Comparison of ENCODE assay signal across 1 cellular context in the genomic region with DNA sequence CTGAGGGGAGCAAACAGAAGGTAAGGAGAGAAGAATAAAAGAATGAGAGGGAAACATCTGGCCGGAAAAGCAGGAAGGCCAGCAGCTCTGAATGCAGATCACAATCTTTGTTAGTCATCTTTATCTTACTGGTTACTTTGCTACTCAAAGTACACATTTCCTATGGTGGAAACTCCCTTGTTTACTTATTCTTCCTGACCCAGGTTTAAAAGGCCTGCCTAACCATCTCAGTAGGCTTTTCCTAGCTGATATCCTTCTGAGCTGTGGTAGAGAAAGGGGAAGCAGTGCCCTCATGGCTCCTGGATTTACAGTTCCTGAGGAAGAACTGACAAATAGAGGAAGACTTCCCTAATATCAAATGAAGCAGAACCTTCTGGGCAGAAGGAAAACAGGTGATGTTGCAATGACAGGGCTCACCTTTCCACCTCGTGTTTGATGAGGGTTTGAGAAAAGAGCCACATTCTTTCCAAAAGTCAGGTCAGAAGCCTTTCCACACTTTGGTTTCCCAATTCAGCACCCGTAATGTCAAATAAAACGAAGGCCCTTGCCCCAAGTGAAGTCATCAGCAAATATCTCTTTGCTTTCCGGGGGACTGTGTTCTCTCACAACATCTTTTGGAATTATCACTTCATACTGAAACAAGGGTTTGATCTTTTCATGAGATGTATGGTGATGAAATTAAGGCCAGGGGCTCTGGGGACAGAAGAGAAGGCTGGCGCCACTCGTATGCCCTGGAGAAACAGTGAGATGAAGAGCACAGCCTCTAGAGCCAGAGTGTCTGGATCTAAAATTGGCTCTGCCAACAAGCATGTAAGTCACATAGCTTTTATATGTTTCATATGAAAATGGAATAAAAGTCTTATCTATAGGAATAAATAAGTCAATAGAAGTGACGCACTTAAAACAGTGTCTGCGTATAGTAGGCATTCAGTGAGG.
TF ChIP-seq lines count a peak whose summit lies in the region.

No MANE protein-coding gene starts in this region.

TF ChIP-seq in HepG2, 621 proteins besides CTCF, POLR2A, EP300 and RAD21 (continued from another document and continues in another):
- TF ChIP-seq, protein P1, sequence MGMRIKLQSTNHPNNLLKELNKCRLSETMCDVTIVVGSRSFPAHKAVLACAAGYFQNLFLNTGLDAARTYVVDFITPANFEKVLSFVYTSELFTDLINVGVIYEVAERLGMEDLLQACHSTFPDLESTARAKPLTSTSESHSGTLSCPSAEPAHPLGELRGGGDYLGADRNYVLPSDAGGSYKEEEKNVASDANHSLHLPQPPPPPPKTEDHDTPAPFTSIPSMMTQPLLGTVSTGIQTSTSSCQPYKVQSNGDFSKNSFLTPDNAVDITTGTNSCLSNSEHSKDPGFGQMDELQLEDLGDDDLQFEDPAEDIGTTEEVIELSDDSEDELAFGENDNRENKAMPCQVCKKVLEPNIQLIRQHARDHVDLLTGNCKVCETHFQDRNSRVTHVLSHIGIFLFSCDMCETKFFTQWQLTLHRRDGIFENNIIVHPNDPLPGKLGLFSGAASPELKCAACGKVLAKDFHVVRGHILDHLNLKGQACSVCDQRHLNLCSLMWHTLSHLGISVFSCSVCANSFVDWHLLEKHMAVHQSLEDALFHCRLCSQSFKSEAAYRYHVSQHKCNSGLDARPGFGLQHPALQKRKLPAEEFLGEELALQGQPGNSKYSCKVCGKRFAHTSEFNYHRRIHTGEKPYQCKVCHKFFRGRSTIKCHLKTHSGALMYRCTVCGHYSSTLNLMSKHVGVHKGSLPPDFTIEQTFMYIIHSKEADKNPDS (CRISPR knock-in tag; IDR thresholded peaks at IDR 0.05): no peak; the same call in 1 of the 2 replicates
- TF ChIP-seq ARID2 (CRISPR knock-in tag; IDR thresholded peaks at IDR 0.05; ENCODE audit: borderline replicate concordance) (no peak), ZMAT3 (CRISPR knock-in tag; conservative IDR thresholded peaks at IDR 0.05) (0 out of 2 replicates have a peak, but pooled peaks have one; percentile 78), ARHGAP35 (CRISPR knock-in tag; IDR thresholded peaks at IDR 0.05; ENCODE audit: borderline replicate concordance) (no peak; the same call in 1 of the 2 replicates), MBD4 (IDR thresholded peaks at IDR 0.05; ENCODE audit: borderline replicate concordance, low read length) (peak; percentile 68; the same call in 1 of the 2 replicates), SP1 (IDR thresholded peaks at IDR 0.05) (no peak), SP1 (CRISPR knock-in tag; IDR thresholded peaks at IDR 0.05) (no peak), ZNF343 (CRISPR knock-in tag; IDR thresholded peaks at IDR 0.05) (peak; percentile 28; the same call in 1 of the 2 replicates), BRD4 (CRISPR knock-in tag; IDR thresholded peaks at IDR 0.05) (peak; percentile 76; the same call in 1 of the 2 replicates), RCOR2 (CRISPR knock-in tag; IDR thresholded peaks at IDR 0.05) (peak; percentile 96), HCFC1 (IDR thresholded peaks at IDR 0.05; ENCODE audit: low read depth, low read length) (no peak), HIVEP1 (CRISPR knock-in tag; IDR thresholded peaks at IDR 0.05) (no peak; the same call in 1 of the 2 replicates), PHF5A (CRISPR knock-in tag; IDR thresholded peaks at IDR 0.05; ENCODE audit: low read depth, unreplicated experiment) (peak; percentile 22), KLF12 (CRISPR knock-in tag; IDR thresholded peaks at IDR 0.05; ENCODE audit: borderline replicate concordance) (no peak), ONECUT2 (CRISPR knock-in tag; IDR thresholded peaks at IDR 0.05) (no peak; the same call in 1 of the 2 replicates), ELF3 (CRISPR knock-in tag; IDR thresholded peaks at IDR 0.05) (peak; percentile 95), MLLT10 (CRISPR knock-in tag; IDR thresholded peaks at IDR 0.05) (no peak), ZNF124 (CRISPR knock-in tag; IDR thresholded peaks at IDR 0.05) (peak; percentile 87; the same call in 1 of the 2 replicates), ZNF878 (CRISPR knock-in tag; IDR thresholded peaks at IDR 0.05) (peak; percentile 58; the same call in 1 of the 2 replicates), KAT8 (CRISPR knock-in tag; IDR thresholded peaks at IDR 0.05) (peak; percentile 88), ZNF143 (CRISPR knock-in tag; IDR thresholded peaks at IDR 0.05) (peak; percentile 60), ZNF543 (CRISPR knock-in tag; IDR thresholded peaks at IDR 0.05) (peak; percentile 80), CC2D1A (CRISPR knock-in tag; IDR thresholded peaks at IDR 0.05) (no peak), TARDBP (CRISPR knock-in tag; IDR thresholded peaks at IDR 0.05) (peak; percentile 91), KAT2B (IDR thresholded peaks at IDR 0.05; ENCODE audit: borderline replicate concordance, low read depth, low read length) (no peak), ZNF292 (CRISPR knock-in tag; IDR thresholded peaks at IDR 0.05; ENCODE audit: borderline replicate concordance, low read depth) (0 out of 2 replicates have a peak, but pooled peaks have one; percentile 27), FOSL1 (CRISPR knock-in tag; IDR thresholded peaks at IDR 0.05; ENCODE audit: borderline replicate concordance) (peak; percentile 36; the same call in 1 of the 2 replicates)
- TF ChIP-seq, protein P2, sequence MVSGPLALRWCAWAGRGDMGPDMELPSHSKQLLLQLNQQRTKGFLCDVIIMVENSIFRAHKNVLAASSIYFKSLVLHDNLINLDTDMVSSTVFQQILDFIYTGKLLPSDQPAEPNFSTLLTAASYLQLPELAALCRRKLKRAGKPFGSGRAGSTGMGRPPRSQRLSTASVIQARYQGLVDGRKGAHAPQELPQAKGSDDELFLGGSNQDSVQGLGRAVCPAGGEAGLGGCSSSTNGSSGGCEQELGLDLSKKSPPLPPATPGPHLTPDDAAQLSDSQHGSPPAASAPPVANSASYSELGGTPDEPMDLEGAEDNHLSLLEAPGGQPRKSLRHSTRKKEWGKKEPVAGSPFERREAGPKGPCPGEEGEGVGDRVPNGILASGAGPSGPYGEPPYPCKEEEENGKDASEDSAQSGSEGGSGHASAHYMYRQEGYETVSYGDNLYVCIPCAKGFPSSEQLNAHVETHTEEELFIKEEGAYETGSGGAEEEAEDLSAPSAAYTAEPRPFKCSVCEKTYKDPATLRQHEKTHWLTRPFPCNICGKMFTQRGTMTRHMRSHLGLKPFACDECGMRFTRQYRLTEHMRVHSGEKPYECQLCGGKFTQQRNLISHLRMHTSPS (CRISPR knock-in tag; IDR thresholded peaks at IDR 0.05; ENCODE audit: low read depth): no peak
- TF ChIP-seq, protein P3, sequence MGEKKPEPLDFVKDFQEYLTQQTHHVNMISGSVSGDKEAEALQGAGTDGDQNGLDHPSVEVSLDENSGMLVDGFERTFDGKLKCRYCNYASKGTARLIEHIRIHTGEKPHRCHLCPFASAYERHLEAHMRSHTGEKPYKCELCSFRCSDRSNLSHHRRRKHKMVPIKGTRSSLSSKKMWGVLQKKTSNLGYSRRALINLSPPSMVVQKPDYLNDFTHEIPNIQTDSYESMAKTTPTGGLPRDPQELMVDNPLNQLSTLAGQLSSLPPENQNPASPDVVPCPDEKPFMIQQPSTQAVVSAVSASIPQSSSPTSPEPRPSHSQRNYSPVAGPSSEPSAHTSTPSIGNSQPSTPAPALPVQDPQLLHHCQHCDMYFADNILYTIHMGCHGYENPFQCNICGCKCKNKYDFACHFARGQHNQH (CRISPR knock-in tag; IDR thresholded peaks at IDR 0.05): peak; percentile 91
- TF ChIP-seq, protein P4, sequence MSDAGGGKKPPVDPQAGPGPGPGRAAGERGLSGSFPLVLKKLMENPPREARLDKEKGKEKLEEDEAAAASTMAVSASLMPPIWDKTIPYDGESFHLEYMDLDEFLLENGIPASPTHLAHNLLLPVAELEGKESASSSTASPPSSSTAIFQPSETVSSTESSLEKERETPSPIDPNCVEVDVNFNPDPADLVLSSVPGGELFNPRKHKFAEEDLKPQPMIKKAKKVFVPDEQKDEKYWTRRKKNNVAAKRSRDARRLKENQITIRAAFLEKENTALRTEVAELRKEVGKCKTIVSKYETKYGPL (CRISPR knock-in tag; IDR thresholded peaks at IDR 0.05): no peak; the same call in 1 of the 2 replicates
- TF ChIP-seq, protein P5, sequence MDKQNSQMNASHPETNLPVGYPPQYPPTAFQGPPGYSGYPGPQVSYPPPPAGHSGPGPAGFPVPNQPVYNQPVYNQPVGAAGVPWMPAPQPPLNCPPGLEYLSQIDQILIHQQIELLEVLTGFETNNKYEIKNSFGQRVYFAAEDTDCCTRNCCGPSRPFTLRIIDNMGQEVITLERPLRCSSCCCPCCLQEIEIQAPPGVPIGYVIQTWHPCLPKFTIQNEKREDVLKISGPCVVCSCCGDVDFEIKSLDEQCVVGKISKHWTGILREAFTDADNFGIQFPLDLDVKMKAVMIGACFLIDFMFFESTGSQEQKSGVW (CRISPR knock-in tag; IDR thresholded peaks at IDR 0.05; ENCODE audit: borderline replicate concordance): no peak
- TF ChIP-seq, protein P6, sequence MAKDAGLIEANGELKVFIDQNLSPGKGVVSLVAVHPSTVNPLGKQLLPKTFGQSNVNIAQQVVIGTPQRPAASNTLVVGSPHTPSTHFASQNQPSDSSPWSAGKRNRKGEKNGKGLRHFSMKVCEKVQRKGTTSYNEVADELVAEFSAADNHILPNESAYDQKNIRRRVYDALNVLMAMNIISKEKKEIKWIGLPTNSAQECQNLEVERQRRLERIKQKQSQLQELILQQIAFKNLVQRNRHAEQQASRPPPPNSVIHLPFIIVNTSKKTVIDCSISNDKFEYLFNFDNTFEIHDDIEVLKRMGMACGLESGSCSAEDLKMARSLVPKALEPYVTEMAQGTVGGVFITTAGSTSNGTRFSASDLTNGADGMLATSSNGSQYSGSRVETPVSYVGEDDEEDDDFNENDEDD (CRISPR knock-in tag; IDR thresholded peaks at IDR 0.05; ENCODE audit: borderline replicate concordance): 0 out of 2 replicates have a peak, but pooled peaks have one; percentile 16
- TF ChIP-seq, protein P7, sequence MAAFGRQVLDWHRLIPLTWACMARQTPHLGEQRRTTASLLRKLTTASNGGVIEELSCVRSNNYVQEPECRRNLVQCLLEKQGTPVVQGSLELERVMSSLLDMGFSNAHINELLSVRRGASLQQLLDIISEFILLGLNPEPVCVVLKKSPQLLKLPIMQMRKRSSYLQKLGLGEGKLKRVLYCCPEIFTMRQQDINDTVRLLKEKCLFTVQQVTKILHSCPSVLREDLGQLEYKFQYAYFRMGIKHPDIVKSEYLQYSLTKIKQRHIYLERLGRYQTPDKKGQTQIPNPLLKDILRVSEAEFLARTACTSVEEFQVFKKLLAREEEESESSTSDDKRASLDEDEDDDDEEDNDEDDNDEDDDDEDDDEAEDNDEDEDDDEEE (CRISPR knock-in tag; IDR thresholded peaks at IDR 0.05): no peak
- TF ChIP-seq, protein P8, sequence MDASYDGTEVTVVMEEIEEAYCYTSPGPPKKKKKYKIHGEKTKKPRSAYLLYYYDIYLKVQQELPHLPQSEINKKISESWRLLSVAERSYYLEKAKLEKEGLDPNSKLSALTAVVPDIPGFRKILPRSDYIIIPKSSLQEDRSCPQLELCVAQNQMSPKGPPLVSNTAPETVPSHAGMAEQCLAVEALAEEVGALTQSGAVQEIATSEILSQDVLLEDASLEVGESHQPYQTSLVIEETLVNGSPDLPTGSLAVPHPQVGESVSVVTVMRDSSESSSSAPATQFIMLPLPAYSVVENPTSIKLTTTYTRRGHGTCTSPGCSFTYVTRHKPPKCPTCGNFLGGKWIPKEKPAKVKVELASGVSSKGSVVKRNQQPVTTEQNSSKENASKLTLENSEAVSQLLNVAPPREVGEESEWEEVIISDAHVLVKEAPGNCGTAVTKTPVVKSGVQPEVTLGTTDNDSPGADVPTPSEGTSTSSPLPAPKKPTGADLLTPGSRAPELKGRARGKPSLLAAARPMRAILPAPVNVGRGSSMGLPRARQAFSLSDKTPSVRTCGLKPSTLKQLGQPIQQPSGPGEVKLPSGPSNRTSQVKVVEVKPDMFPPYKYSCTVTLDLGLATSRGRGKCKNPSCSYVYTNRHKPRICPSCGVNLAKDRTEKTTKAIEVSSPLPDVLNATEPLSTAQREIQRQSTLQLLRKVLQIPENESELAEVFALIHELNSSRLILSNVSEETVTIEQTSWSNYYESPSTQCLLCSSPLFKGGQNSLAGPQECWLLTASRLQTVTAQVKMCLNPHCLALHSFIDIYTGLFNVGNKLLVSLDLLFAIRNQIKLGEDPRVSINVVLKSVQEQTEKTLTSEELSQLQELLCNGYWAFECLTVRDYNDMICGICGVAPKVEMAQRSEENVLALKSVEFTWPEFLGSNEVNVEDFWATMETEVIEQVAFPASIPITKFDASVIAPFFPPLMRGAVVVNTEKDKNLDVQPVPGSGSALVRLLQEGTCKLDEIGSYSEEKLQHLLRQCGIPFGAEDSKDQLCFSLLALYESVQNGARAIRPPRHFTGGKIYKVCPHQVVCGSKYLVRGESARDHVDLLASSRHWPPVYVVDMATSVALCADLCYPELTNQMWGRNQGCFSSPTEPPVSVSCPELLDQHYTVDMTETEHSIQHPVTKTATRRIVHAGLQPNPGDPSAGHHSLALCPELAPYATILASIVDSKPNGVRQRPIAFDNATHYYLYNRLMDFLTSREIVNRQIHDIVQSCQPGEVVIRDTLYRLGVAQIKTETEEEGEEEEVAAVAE (CRISPR knock-in tag; IDR thresholded peaks at IDR 0.05; ENCODE audit: borderline replicate concordance): peak; percentile 63; the same call in 1 of the 2 replicates
- TF ChIP-seq, protein P9, sequence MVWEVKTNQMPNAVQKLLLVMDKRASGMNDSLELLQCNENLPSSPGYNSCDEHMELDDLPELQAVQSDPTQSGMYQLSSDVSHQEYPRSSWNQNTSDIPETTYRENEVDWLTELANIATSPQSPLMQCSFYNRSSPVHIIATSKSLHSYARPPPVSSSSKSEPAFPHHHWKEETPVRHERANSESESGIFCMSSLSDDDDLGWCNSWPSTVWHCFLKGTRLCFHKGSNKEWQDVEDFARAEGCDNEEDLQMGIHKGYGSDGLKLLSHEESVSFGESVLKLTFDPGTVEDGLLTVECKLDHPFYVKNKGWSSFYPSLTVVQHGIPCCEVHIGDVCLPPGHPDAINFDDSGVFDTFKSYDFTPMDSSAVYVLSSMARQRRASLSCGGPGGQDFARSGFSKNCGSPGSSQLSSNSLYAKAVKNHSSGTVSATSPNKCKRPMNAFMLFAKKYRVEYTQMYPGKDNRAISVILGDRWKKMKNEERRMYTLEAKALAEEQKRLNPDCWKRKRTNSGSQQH (CRISPR knock-in tag; IDR thresholded peaks at IDR 0.05; ENCODE audit: low read depth): peak; percentile 76; the same call in 1 of the 2 replicates
- TF ChIP-seq, protein P10, sequence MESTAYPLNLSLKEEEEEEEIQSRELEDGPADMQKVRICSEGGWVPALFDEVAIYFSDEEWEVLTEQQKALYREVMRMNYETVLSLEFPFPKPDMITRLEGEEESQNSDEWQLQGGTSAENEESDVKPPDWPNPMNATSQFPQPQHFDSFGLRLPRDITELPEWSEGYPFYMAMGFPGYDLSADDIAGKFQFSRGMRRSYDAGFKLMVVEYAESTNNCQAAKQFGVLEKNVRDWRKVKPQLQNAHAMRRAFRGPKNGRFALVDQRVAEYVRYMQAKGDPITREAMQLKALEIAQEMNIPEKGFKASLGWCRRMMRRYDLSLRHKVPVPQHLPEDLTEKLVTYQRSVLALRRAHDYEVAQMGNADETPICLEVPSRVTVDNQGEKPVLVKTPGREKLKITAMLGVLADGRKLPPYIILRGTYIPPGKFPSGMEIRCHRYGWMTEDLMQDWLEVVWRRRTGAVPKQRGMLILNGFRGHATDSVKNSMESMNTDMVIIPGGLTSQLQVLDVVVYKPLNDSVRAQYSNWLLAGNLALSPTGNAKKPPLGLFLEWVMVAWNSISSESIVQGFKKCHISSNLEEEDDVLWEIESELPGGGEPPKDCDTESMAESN (CRISPR knock-in tag; conservative IDR thresholded peaks at IDR 0.05): peak; percentile 64; the same call in 1 of the 2 replicates
